ENCODE assay signal across 8 cellular contexts in genomic region chr15:91852741-91853500, GRCh38. TPM values are rescaled to one million over a fixed set of nuclear protein-coding genes. Genes with fewer than 3 reads are reported as not detected.
DNase-seq lines count a peak whose midpoint lies in the region; ATAC-seq and TF ChIP-seq lines count a peak whose summit lies in the region.

No MANE protein-coding gene starts in this region.

- H3K27ac ChIP-seq in RWPE2 (ENCODE audit: poor library complexity, severe bottlenecking): peak overlapping the region; percentile 79
- peak overlapping the region; percentile 94 for H3K27ac ChIP-seq in foreskin keratinocyte

- peaks cover 36% of the 10 kb centered on the region for H3K27me3 Mint-ChIP-seq in neural crest cell (ENCODE audit: low read depth)

- peaks cover 36% of the 10 kb centered on the region for H3K4me1 ChIP-seq in RWPE2 (ENCODE audit: insufficient read depth, poor library complexity, severe bottlenecking)
- peaks cover 25% of the 10 kb centered on the region for H3K4me1 ChIP-seq in foreskin keratinocyte

- no peaks in the 10 kb centered on the region for H3K36me3 Mint-ChIP-seq in neural crest cell (ENCODE audit: low read depth)

- peak; percentile 100 for TF ChIP-seq CTCF in RWPE2 (IDR thresholded peaks at IDR 0.05; ENCODE audit: poor library complexity, severe bottlenecking)
- TF ChIP-seq CTCF in foreskin keratinocyte (conservative IDR thresholded peaks at IDR 0.05): peak; percentile 84
- TF ChIP-seq CTCF in neural crest cell (conservative IDR thresholded peaks at IDR 0.05): peak; percentile 76

- no peaks in the 10 kb centered on the region for H3K27me3 ChIP-seq in RWPE2 (ENCODE audit: insufficient read depth, poor library complexity, severe bottlenecking)
- H3K27me3 ChIP-seq in foreskin keratinocyte: no peaks in the 10 kb centered on the region

- ATAC-seq in GM21360 (IDR thresholded peaks at IDR 0.05; ENCODE audit: unreplicated experiment): peak; percentile 54
- ATAC-seq in RWPE2 (ENCODE audit: low read depth): peak; percentile 62
- peak; percentile 74 for ATAC-seq in foreskin keratinocyte

- peak overlapping the region; percentile 97 for H3K4me3 ChIP-seq in RWPE2 (ENCODE audit: severe bottlenecking)

- H3K36me3 ChIP-seq in RWPE2 (ENCODE audit: low read depth): no peaks in the 10 kb centered on the region

- DNase-seq in COR-L47 (lab: John Stamatoyannopoulos, UW) (peak; percentile 68), HPDE6-E6E7 (ENCODE audit: extremely low spot score) (peak; percentile 61), RWPE2 (ENCODE audit: low spot score) (peak; percentile 81), foreskin keratinocyte (peak in 1 of 2 donors; percentile 50), neural crest cell (ENCODE audit: low read depth, low spot score) (peak; percentile 59), superior temporal gyrus (ENCODE audit: extremely low spot score) (peak; percentile 82)
- DNase-seq in activated gamma-delta T cell treated with anti-CD3 and anti-CD28 coated beads, Interleukin-2, amount 50 U/mL, for 16 hours (ENCODE audit: low read depth): peak; percentile 61

- peak overlapping the region; percentile 92 for H3K4me3 Mint-ChIP-seq in neural crest cell

- no peak overlapping the region for H3K27ac Mint-ChIP-seq in neural crest cell (ENCODE audit: unreplicated experiment)

- H3K9me3 Mint-ChIP-seq in neural crest cell: no peaks in the 10 kb centered on the region

- no peaks in the 10 kb centered on the region for H3K9me3 ChIP-seq in RWPE2 (ENCODE audit: severe bottlenecking)

- H3K4me1 Mint-ChIP-seq in neural crest cell: peaks cover 14% of the 10 kb centered on the region

RNA-seq across cellular contexts. Expression of gene SLCO3A1, which starts 0.6 kb away (rescaled TPM):
- total RNA-seq in foreskin keratinocyte (10.5 and 13.7 TPM in 2 replicates), neural crest cell (6.1 and 6.3 TPM in 2 replicates)
- polyA plus RNA-seq in foreskin keratinocyte: 15.3 and 16.6 TPM in 2 replicates
